Comparison of ENCODE assay signal across 1 cellular context in genomic region chr3:38805765-38806386, GRCh38.
TF ChIP-seq lines count a peak whose summit lies in the region.

No MANE protein-coding gene starts in this region.

TF ChIP-seq in HepG2, 621 proteins besides CTCF, POLR2A, EP300 and RAD21 (continued from another document and continues in another):
- TF ChIP-seq, protein P1, sequence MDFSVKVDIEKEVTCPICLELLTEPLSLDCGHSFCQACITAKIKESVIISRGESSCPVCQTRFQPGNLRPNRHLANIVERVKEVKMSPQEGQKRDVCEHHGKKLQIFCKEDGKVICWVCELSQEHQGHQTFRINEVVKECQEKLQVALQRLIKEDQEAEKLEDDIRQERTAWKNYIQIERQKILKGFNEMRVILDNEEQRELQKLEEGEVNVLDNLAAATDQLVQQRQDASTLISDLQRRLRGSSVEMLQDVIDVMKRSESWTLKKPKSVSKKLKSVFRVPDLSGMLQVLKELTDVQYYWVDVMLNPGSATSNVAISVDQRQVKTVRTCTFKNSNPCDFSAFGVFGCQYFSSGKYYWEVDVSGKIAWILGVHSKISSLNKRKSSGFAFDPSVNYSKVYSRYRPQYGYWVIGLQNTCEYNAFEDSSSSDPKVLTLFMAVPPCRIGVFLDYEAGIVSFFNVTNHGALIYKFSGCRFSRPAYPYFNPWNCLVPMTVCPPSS (IDR thresholded peaks at IDR 0.05): no peak
- no peak for TF ChIP-seq NFE2L2 (IDR thresholded peaks at IDR 0.05; ENCODE audit: low read length)
- peak; percentile 94; the same call in 1 of the 2 replicates for TF ChIP-seq MAF1 (CRISPR knock-in tag; IDR thresholded peaks at IDR 0.05; ENCODE audit: borderline replicate concordance)
- no peak for TF ChIP-seq CENPX (CRISPR knock-in tag; IDR thresholded peaks at IDR 0.05)
- TF ChIP-seq AGO1 (IDR thresholded peaks at IDR 0.05; ENCODE audit: low read depth, low read length, poor library complexity, severe bottlenecking): no peak
- TF ChIP-seq, protein P2, sequence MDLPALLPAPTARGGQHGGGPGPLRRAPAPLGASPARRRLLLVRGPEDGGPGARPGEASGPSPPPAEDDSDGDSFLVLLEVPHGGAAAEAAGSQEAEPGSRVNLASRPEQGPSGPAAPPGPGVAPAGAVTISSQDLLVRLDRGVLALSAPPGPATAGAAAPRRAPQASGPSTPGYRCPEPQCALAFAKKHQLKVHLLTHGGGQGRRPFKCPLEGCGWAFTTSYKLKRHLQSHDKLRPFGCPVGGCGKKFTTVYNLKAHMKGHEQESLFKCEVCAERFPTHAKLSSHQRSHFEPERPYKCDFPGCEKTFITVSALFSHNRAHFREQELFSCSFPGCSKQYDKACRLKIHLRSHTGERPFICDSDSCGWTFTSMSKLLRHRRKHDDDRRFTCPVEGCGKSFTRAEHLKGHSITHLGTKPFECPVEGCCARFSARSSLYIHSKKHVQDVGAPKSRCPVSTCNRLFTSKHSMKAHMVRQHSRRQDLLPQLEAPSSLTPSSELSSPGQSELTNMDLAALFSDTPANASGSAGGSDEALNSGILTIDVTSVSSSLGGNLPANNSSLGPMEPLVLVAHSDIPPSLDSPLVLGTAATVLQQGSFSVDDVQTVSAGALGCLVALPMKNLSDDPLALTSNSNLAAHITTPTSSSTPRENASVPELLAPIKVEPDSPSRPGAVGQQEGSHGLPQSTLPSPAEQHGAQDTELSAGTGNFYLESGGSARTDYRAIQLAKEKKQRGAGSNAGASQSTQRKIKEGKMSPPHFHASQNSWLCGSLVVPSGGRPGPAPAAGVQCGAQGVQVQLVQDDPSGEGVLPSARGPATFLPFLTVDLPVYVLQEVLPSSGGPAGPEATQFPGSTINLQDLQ (CRISPR knock-in tag; IDR thresholded peaks at IDR 0.05): peak; percentile 98
- TF ChIP-seq PRPF4 (IDR thresholded peaks at IDR 0.05; ENCODE audit: low read depth, low read length, poor library complexity, severe bottlenecking): no peak
- TF ChIP-seq, protein P3, sequence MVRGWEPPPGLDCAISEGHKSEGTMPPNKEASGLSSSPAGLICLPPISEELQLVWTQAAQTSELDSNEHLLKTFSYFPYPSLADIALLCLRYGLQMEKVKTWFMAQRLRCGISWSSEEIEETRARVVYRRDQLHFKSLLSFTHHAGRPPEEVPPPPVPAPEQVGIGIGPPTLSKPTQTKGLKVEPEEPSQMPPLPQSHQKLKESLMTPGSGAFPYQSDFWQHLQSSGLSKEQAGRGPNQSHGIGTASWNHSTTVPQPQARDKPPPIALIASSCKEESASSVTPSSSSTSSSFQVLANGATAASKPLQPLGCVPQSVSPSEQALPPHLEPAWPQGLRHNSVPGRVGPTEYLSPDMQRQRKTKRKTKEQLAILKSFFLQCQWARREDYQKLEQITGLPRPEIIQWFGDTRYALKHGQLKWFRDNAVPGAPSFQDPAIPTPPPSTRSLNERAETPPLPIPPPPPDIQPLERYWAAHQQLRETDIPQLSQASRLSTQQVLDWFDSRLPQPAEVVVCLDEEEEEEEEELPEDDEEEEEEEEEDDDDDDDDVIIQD (CRISPR knock-in tag; IDR thresholded peaks at IDR 0.05; ENCODE audit: low read depth): peak; percentile 94
- TF ChIP-seq MTF2 (CRISPR knock-in tag; IDR thresholded peaks at IDR 0.05; ENCODE audit: borderline replicate concordance): no peak
- TF ChIP-seq, protein P4, sequence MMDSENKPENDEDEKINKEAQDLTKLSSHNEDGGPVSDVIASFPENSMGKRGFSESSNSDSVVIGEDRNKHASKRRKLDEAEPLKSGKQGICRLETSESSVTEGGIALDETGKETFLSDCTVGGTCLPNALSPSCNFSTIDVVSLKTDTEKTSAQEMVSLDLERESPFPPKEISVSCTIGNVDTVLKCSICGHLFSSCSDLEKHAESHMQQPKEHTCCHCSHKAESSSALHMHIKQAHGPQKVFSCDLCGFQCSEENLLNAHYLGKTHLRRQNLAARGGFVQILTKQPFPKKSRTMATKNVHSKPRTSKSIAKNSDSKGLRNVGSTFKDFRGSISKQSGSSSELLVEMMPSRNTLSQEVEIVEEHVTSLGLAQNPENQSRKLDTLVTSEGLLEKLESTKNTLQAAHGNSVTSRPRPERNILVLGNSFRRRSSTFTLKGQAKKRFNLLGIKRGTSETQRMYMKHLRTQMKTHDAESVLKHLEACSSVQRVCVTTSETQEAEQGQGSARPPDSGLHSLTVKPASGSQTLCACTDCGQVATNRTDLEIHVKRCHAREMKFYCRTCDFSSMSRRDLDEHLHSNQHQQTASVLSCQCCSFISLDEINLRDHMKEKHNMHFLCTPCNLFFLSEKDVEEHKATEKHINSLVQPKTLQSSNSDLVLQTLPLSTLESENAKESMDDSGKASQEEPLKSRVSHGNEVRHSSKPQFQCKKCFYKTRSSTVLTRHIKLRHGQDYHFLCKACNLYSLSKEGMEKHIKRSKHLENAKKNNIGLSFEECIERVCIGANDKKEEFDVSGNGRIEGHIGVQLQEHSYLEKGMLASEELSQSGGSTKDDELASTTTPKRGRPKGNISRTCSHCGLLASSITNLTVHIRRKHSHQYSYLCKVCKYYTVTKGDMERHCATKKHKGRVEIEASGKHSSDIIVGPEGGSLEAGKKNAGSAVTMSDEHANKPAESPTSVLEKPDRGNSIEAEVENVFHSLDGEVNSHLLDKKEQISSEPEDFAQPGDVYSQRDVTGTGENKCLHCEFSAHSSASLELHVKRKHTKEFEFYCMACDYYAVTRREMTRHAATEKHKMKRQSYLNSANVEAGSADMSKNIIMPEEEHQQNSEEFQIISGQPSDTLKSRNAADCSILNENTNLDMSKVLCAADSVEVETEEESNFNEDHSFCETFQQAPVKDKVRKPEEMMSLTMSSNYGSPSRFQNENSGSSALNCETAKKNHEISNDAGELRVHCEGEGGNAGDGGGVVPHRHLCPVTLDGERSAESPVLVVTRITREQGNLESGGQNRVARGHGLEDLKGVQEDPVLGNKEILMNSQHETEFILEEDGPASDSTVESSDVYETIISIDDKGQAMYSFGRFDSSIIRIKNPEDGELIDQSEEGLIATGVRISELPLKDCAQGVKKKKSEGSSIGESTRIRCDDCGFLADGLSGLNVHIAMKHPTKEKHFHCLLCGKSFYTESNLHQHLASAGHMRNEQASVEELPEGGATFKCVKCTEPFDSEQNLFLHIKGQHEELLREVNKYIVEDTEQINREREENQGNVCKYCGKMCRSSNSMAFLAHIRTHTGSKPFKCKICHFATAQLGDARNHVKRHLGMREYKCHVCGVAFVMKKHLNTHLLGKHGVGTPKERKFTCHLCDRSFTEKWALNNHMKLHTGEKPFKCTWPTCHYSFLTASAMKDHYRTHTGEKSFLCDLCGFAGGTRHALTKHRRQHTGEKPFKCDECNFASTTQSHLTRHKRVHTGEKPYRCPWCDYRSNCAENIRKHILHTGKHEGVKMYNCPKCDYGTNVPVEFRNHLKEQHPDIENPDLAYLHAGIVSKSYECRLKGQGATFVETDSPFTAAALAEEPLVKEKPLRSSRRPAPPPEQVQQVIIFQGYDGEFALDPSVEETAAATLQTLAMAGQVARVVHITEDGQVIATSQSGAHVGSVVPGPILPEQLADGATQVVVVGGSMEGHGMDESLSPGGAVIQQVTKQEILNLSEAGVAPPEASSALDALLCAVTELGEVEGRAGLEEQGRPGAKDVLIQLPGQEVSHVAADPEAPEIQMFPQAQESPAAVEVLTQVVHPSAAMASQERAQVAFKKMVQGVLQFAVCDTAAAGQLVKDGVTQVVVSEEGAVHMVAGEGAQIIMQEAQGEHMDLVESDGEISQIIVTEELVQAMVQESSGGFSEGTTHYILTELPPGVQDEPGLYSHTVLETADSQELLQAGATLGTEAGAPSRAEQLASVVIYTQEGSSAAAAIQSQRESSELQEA (CRISPR knock-in tag; IDR thresholded peaks at IDR 0.05; ENCODE audit: not compliant biosample characterization): no peak
- TF ChIP-seq TGIF2 (CRISPR knock-in tag; IDR thresholded peaks at IDR 0.05): peak; percentile 99
- TF ChIP-seq ZNF709 (CRISPR knock-in tag; IDR thresholded peaks at IDR 0.05): peak; percentile 98
- peak; percentile 73; the same call in 1 of the 2 replicates for TF ChIP-seq ZNF354B (CRISPR knock-in tag; IDR thresholded peaks at IDR 0.05)
- no peak for TF ChIP-seq SSRP1 (CRISPR knock-in tag; IDR thresholded peaks at IDR 0.05)
- no peak for TF ChIP-seq FOXP1 (IDR thresholded peaks at IDR 0.05)
- peak; percentile 52; the same call in 1 of the 2 replicates for TF ChIP-seq FOXP1 (CRISPR knock-in tag; IDR thresholded peaks at IDR 0.05)
- no peak for TF ChIP-seq HNRNPLL (IDR thresholded peaks at IDR 0.05; ENCODE audit: low read depth, low read length, poor library complexity, severe bottlenecking)
- no peak for TF ChIP-seq KAT2B (IDR thresholded peaks at IDR 0.05; ENCODE audit: borderline replicate concordance, low read depth, low read length)
- TF ChIP-seq, protein P5, sequence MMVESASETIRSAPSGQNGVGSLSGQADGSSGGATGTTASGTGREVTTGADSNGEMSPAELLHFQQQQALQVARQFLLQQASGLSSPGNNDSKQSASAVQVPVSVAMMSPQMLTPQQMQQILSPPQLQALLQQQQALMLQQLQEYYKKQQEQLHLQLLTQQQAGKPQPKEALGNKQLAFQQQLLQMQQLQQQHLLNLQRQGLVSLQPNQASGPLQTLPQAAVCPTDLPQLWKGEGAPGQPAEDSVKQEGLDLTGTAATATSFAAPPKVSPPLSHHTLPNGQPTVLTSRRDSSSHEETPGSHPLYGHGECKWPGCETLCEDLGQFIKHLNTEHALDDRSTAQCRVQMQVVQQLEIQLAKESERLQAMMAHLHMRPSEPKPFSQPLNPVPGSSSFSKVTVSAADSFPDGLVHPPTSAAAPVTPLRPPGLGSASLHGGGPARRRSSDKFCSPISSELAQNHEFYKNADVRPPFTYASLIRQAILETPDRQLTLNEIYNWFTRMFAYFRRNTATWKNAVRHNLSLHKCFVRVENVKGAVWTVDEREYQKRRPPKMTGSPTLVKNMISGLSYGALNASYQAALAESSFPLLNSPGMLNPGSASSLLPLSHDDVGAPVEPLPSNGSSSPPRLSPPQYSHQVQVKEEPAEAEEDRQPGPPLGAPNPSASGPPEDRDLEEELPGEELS (CRISPR knock-in tag; IDR thresholded peaks at IDR 0.05): peak; percentile 76
- TF ChIP-seq ELF4 (CRISPR knock-in tag; IDR thresholded peaks at IDR 0.05; ENCODE audit: borderline replicate concordance): peak; percentile 80; the same call in 1 of the 2 replicates
- TF ChIP-seq ZNF556 (CRISPR knock-in tag; IDR thresholded peaks at IDR 0.05; ENCODE audit: borderline replicate concordance): 0 out of 2 replicates have a peak, but pooled peaks have one; percentile 53
- TF ChIP-seq, protein P6, sequence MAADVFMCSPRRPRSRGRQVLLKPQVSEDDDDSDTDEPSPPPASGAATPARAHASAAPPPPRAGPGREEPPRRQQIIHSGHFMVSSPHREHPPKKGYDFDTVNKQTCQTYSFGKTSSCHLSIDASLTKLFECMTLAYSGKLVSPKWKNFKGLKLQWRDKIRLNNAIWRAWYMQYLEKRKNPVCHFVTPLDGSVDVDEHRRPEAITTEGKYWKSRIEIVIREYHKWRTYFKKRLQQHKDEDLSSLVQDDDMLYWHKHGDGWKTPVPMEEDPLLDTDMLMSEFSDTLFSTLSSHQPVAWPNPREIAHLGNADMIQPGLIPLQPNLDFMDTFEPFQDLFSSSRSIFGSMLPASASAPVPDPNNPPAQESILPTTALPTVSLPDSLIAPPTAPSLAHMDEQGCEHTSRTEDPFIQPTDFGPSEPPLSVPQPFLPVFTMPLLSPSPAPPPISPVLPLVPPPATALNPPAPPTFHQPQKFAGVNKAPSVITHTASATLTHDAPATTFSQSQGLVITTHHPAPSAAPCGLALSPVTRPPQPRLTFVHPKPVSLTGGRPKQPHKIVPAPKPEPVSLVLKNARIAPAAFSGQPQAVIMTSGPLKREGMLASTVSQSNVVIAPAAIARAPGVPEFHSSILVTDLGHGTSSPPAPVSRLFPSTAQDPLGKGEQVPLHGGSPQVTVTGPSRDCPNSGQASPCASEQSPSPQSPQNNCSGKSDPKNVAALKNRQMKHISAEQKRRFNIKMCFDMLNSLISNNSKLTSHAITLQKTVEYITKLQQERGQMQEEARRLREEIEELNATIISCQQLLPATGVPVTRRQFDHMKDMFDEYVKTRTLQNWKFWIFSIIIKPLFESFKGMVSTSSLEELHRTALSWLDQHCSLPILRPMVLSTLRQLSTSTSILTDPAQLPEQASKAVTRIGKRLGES (CRISPR knock-in tag; IDR thresholded peaks at IDR 0.05; ENCODE audit: borderline replicate concordance): peak; percentile 96
- TF ChIP-seq SUZ12 (IDR thresholded peaks at IDR 0.05; ENCODE audit: low read depth, low read length): no peak
- TF ChIP-seq KDM6A (CRISPR knock-in tag; IDR thresholded peaks at IDR 0.05; ENCODE audit: low read depth): peak; percentile 60; the same call in 1 of the 2 replicates
- no peak for TF ChIP-seq FIP1L1 (IDR thresholded peaks at IDR 0.05; ENCODE audit: borderline replicate concordance, insufficient read depth, low read depth, low read length)
- TF ChIP-seq, protein P7, sequence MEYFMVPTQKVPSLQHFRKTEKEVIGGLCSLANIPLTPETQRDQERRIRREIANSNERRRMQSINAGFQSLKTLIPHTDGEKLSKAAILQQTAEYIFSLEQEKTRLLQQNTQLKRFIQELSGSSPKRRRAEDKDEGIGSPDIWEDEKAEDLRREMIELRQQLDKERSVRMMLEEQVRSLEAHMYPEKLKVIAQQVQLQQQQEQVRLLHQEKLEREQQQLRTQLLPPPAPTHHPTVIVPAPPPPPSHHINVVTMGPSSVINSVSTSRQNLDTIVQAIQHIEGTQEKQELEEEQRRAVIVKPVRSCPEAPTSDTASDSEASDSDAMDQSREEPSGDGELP (IDR thresholded peaks at IDR 0.05; ENCODE audit: borderline replicate concordance, low read depth): no peak
- TF ChIP-seq, protein P8, sequence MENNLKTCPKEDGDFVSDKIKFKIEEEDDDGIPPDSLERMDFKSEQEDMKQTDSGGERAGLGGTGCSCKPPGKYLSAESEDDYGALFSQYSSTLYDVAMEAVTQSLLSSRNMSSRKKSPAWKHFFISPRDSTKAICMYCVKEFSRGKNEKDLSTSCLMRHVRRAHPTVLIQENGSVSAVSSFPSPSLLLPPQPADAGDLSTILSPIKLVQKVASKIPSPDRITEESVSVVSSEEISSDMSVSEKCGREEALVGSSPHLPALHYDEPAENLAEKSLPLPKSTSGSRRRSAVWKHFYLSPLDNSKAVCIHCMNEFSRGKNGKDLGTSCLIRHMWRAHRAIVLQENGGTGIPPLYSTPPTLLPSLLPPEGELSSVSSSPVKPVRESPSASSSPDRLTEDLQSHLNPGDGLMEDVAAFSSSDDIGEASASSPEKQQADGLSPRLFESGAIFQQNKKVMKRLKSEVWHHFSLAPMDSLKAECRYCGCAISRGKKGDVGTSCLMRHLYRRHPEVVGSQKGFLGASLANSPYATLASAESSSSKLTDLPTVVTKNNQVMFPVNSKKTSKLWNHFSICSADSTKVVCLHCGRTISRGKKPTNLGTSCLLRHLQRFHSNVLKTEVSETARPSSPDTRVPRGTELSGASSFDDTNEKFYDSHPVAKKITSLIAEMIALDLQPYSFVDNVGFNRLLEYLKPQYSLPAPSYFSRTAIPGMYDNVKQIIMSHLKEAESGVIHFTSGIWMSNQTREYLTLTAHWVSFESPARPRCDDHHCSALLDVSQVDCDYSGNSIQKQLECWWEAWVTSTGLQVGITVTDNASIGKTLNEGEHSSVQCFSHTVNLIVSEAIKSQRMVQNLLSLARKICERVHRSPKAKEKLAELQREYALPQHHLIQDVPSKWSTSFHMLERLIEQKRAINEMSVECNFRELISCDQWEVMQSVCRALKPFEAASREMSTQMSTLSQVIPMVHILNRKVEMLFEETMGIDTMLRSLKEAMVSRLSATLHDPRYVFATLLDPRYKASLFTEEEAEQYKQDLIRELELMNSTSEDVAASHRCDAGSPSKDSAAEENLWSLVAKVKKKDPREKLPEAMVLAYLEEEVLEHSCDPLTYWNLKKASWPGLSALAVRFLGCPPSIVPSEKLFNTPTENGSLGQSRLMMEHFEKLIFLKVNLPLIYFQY (CRISPR knock-in tag; IDR thresholded peaks at IDR 0.05; ENCODE audit: borderline replicate concordance): peak; percentile 98
- peak; percentile 93 for TF ChIP-seq PPARG (CRISPR knock-in tag; conservative IDR thresholded peaks at IDR 0.05)
- no peak for TF ChIP-seq ZNF207 (IDR thresholded peaks at IDR 0.05; ENCODE audit: borderline replicate concordance)
- TF ChIP-seq NCOA5 (CRISPR knock-in tag; IDR thresholded peaks at IDR 0.05): no peak
- TF ChIP-seq ZNF337 (CRISPR knock-in tag; IDR thresholded peaks at IDR 0.05; ENCODE audit: borderline replicate concordance, low read depth): peak; percentile 91; the same call in 1 of the 2 replicates
- TF ChIP-seq MIER3 (CRISPR knock-in tag; IDR thresholded peaks at IDR 0.05; ENCODE audit: borderline replicate concordance): peak; percentile 99
